Comparison of ENCODE assay signal across 9 cellular contexts in the genomic region with DNA sequence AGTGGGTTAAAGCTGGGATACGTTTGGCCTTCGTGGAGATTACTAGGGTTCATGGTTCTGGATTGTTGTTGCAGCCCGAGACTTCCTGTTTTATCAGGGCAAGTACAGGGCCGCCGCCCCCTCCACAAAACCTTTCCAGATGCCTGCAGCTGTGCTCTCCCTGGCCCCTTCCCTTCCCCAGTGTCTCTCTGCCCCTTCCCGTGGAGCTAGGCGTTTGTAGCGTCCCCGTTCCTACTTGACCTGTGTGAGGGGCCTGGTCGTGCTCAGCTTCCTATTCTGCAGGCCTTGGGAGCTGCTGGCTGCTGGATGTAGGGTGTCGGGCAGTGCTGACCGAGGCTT. TPM values are rescaled to one million over a fixed set of nuclear protein-coding genes. Genes with fewer than 3 reads are reported as not detected.
A peak's percentile ranks its signal among the peaks of the same experiment; 100 is the strongest.
DNase-seq lines count a peak whose midpoint lies in the region; ATAC-seq, FAIRE-seq and TF ChIP-seq lines count a peak whose summit lies in the region.
"Had no signal": no experiment of that assay in that cellular context is flagged by ENCODE, and none has a peak within 500 bp of the region (broad histone marks: within the 10 kb centered on the region; RNA-seq: fewer than 3 reads in every experiment).

No MANE protein-coding gene starts in this region.

- CTCF ChIA-PET in HCT116 (lab: Charles Lee) (no interaction called here), RWPE1 (lab: Yijun Ruan, JAX) (no interaction called here)

- no peaks in the 10 kb centered on the region for H3K9me2 ChIP-seq in HCT116 (ENCODE audit: insufficient read depth)

- intact Hi-C loops in HCT116 (cut with micrococcal nuclease): no loop called here
- intact Hi-C loops in esophagus muscularis mucosa (cut with DNase I): loop anchor here (5.0 to 10.0 kb wide), 2 partner anchors 141 to 902 kb away; a partner anchor contains a TSS
- intact Hi-C loops in pancreas (cut with DNase I): no loop called here

- no peak for FAIRE-seq in pancreas (lab: Jason Lieb, UNC)

- no peak for TF ChIP-seq EP300 in esophagus muscularis mucosa (IDR thresholded peaks at IDR 0.05)

- no peak for TF ChIP-seq RAD21 in HCT116 (IDR thresholded peaks at IDR 0.05; ENCODE audit: low read depth)

- peak overlapping the region; percentile 73 for H3K4me2 ChIP-seq in HCT116 (ENCODE audit: low read length)

- H3K27ac ChIP-seq in HCT116 (ENCODE audit: low read depth, low read length) (no peak overlapping the region; the same call in 1 of the 2 replicates), RWPE1 (peak overlapping the region; percentile 75), esophagus muscularis mucosa (replicated peaks in 1 of 4) (peak overlapping the region; percentile 83 to 93 (median 87)), pancreas (peak overlapping the region in 2 of 4 donors; percentile 48 to 63)

- H3K9me3 ChIP-seq in ES-I3 (ENCODE audit: control insufficient read depth, insufficient read depth, low read length): no peaks in the 10 kb centered on the region
- H3K9me3 ChIP-seq in HCT116 (ENCODE audit: control insufficient read depth in 1 of 2, insufficient read depth in 1 of 2, low read depth in 1 of 2, low read length in 2 of 2): no peaks in the 10 kb centered on the region
- no peaks in the 10 kb centered on the region for H3K9me3 ChIP-seq in esophagus muscularis mucosa
- no peaks in the 10 kb centered on the region for H3K9me3 ChIP-seq in pancreas

- H3K36me3 ChIP-seq in ES-I3 (ENCODE audit: insufficient read depth, low read length) (peaks cover 13% of the 10 kb centered on the region), HCT116 (ENCODE audit: control insufficient read depth in 1 of 2, insufficient read depth in 2 of 2, low read length in 2 of 2) (peaks cover 11 to 27% of the 10 kb centered on the region in 2 experiments; a peak in 3 of 4 replicates), esophagus muscularis mucosa (peaks cover 32 to 45% (median 44%) of the 10 kb centered on the region in 4 donors), pancreas (peaks cover 7 to 33% (median 30%) of the 10 kb centered on the region in 3 donors)

- DNase-seq in HCT116 (ENCODE audit: low read depth, low spot score) (no peak), RWPE1 (ENCODE audit: low spot score) (peak; percentile 6), esophagus muscularis mucosa (ENCODE audit: extremely low spot score) (no peak), pancreas (peak in 1 of 6 donors; percentile 53), SK-N-DZ (ENCODE audit: low spot score) (no peak), G401 (ENCODE audit: low spot score) (no peak)
- DNase-seq in activated CD4-positive, alpha-beta T cell treated with anti-CD3 and anti-CD28 coated beads, Interleukin-2, amount 50 U/mL, for 1 hour: no peak

- H3K27me3 ChIP-seq in HCT116 (ENCODE audit: insufficient read depth, low read length) (no peaks in the 10 kb centered on the region), esophagus muscularis mucosa (no peaks in the 10 kb centered on the region), pancreas (no peaks in the 10 kb centered on the region)

- no peak for ATAC-seq in HCT116
- peak in 3 of 4 donors; percentile 10 to 27 (median 25) for ATAC-seq in pancreas

- H3K4me3 ChIP-seq in HCT116 (replicated peaks in 1 of 2; ENCODE audit: low read depth in 1 of 2, low read length in 2 of 2) (peak overlapping the region; percentile 80 to 86), esophagus muscularis mucosa (peak overlapping the region; percentile 72 to 95 (median 91)), pancreas (peak overlapping the region; percentile 65 to 72 (median 68))

- WGBS in esophagus muscularis mucosa: 5% methylated on average over 10 of the region's 12 CpGs
- WGBS in pancreas, 2 donors: 2 to 3% methylated on average over 12 of the region's 12 CpGs

- POLR2A ChIA-PET in HCT116 (lab: Charles Lee) (no interaction called here), RWPE1 (lab: Yijun Ruan, JAX; ENCODE audit: low non-redundant PET) (no interaction called here)

- BruUV-seq in HCT116 (replicated peaks; lab: Mats Ljungman, UMichigan): no TSS peak

- TF ChIP-seq POLR2A in HCT116 (IDR thresholded peaks at IDR 0.05; ENCODE audit: borderline replicate concordance, extremely low read depth, insufficient read depth, insufficient read length) (no peak), esophagus muscularis mucosa (IDR thresholded peaks at IDR 0.05; ENCODE audit: low read depth) (no peak)

- peak overlapping the region; percentile 87 for H3K9ac ChIP-seq in ES-I3 (ENCODE audit: low read depth, low read length)
- H3K9ac ChIP-seq in HCT116 (ENCODE audit: low read length): peak overlapping the region; percentile 76

- H4K20me1 ChIP-seq in HCT116 (ENCODE audit: insufficient read depth): no peaks in the 10 kb centered on the region

- in situ Hi-C loops in G401 (cut with HindIII; ENCODE audit: low sequenced_read_pairs): no loop called here

- no peak overlapping the region for H2AFZ ChIP-seq in HCT116 (ENCODE audit: low read depth, low read length, poor library complexity, severe bottlenecking)

- H3K4me1 ChIP-seq in ES-I3 (ENCODE audit: insufficient read depth, low read length): no peaks in the 10 kb centered on the region
- H3K4me1 ChIP-seq in HCT116 (ENCODE audit: control insufficient read depth in 1 of 2, insufficient read depth in 2 of 2, low read length in 2 of 2): peaks cover 0 to 6% of the 10 kb centered on the region in 2 experiments; a peak in 2 of 4 replicates
- H3K4me1 ChIP-seq in esophagus muscularis mucosa: peaks cover 14 to 40% (median 30%) of the 10 kb centered on the region in 4 donors
- H3K4me1 ChIP-seq in pancreas: no peaks in the 10 kb centered on the region

- H3K79me2 ChIP-seq in HCT116 (ENCODE audit: insufficient read depth, low read length): peaks cover 59% of the 10 kb centered on the region

- RAD21 ChIA-PET in HCT116 (lab: Charles Lee; ENCODE audit: low non-redundant PET in 1 of 2, low total read pairs in 2 of 2, uncharacterized antibody in 2 of 2, unreplicated experiment in 2 of 2): no interaction called here

- no peak for TF ChIP-seq CTCF in HCT116 (IDR thresholded peaks at IDR 0.05 in 2 of 3, conservative IDR thresholded peaks at IDR 0.05 in 1 of 3; ENCODE audit: borderline replicate concordance in 1 of 3, insufficient read depth in 1 of 3, low read depth in 2 of 3, low read length in 2 of 3)
- no peak for TF ChIP-seq CTCF in RWPE1 (conservative IDR thresholded peaks at IDR 0.05; ENCODE audit: low read depth)
- TF ChIP-seq CTCF in esophagus muscularis mucosa (IDR thresholded peaks at IDR 0.05): no peak
- TF ChIP-seq CTCF in pancreas (IDR thresholded peaks at IDR 0.05): no peak

TF ChIP-seq in HCT116, 20 proteins besides CTCF, POLR2A, EP300 and RAD21:
- TF ChIP-seq ZNF274 (IDR thresholded peaks at IDR 0.05; ENCODE audit: low read depth, low read length): no peak

RNA-seq across cellular contexts. Expression of a gene that starts 1.4 kb away (rescaled TPM):
- total RNA-seq in HCT116 (2021; ENCODE audit: unreplicated experiment) (35.4 TPM), esophagus muscularis mucosa (10 to 100 TPM; 23.4 to 36.8 (median 31.0) TPM), pancreas (10 to 100 TPM; 20.5 to 36.9 (median 25.3) TPM)
- polyA plus RNA-seq in HCT116 (2012): 22.0 and 30.0 TPM in 2 replicates
- polyA plus RNA-seq in pancreas: 100 to 1,000 TPM in 1 of 2 donors, 10 to 100 TPM in 1; 85.3 to 106 TPM
- 17.1 and 26.6 TPM in 2 replicates for polyA plus RNA-seq in SK-N-DZ (2014; cell fraction: cytosol; rRNA removed)
- 121 and 140 TPM in 2 replicates for polyA plus RNA-seq in SK-N-DZ (2014; cell fraction: nucleus; rRNA removed)
- 37.1 and 38.3 TPM in 2 replicates for total RNA-seq in G401 (2014; rRNA removed; shearing (Covaris generic))

RNA-seq across cellular contexts. Expression of a gene that starts 22.0 kb away (rescaled TPM):
- total RNA-seq in HCT116 (2021; ENCODE audit: unreplicated experiment): not detected
- polyA plus RNA-seq in HCT116 (2012): 0.18 TPM in 1 of 2 replicates, not detected in the other
- under 1 TPM in 1 of 4 donors, not detected in 3; 0.32 TPM for total RNA-seq in esophagus muscularis mucosa
- under 1 TPM in 1 of 6 donors, not detected in 5; 0.22 TPM for total RNA-seq in pancreas
- 1 to 10 TPM in 1 of 2 donors, under 1 TPM in 1; 0.38 to 1.2 TPM for polyA plus RNA-seq in pancreas
- not detected in 2 replicates for polyA plus RNA-seq in SK-N-DZ (2014; cell fraction: cytosol; rRNA removed)
- not detected in 2 replicates for polyA plus RNA-seq in SK-N-DZ (2014; cell fraction: nucleus; rRNA removed)
- not detected in 2 replicates for total RNA-seq in G401 (2014; rRNA removed; shearing (Covaris generic))
- total RNA-seq: NCI-H460 had no signal

RNA-seq across cellular contexts. Expression of a gene that starts 55.8 kb away (rescaled TPM):
- total RNA-seq in HCT116 (2021; ENCODE audit: unreplicated experiment) (0.44 TPM), esophagus muscularis mucosa (1 to 10 TPM in 3 of 4 donors, under 1 TPM in 1; 0.63 to 3.1 (median 1.9) TPM), pancreas (1 to 10 TPM in 2 of 6 donors, under 1 TPM in 4; 0.42 to 1.4 (median 0.58) TPM)
- polyA plus RNA-seq in HCT116 (2012): not detected in 2 replicates
- polyA plus RNA-seq in pancreas: under 1 TPM; 0.35 to 0.38 TPM
- not detected in 2 replicates for polyA plus RNA-seq in SK-N-DZ (2014; cell fraction: cytosol; rRNA removed)
- not detected in 2 replicates for polyA plus RNA-seq in SK-N-DZ (2014; cell fraction: nucleus; rRNA removed)
- total RNA-seq in G401 (2014; rRNA removed; shearing (Covaris generic)): under 0.01 TPM in 1 of 2 replicates, not detected in the other
- total RNA-seq: NCI-H460 had no signal
